8 cellular contexts compared by ENCODE assay signal in the genomic region with DNA sequence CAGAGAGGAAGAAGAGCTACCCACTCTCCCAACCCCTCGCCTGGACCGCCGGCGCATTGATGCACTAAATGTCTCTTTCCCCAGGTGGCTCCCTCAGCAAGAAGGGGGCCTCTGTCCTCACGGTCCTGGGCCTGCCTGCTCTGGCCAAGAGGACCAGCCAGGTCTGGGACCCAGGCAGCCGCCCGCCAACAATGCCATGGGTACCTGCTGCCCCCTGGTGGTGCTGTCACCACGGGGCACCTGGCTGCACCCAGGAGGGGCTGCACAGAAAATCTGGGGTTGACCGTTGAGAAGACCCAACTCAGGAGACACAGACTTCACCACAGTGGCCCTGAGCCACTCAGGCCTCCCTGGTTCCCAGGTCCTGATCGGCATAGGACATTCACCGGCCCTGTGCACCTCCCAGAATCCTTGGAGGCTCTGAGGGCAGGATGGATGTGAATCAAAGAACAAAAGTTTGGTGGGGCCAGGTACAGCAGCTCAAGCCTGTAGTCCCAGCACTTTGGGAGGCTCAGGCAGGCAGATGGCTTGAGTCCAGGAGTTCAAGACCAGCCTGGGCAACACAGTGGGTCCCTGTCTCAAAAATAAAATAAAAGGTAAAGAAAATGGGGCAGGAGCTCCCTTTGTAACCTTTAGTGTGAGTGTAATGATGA. TPM values are rescaled to one million over a fixed set of nuclear protein-coding genes. Genes with fewer than 3 reads are reported as not detected.
DNase-seq lines count a peak whose midpoint lies in the region; ATAC-seq and TF ChIP-seq lines count a peak whose summit lies in the region.

No MANE protein-coding gene starts in this region.

- no peaks in the 10 kb centered on the region for H3K9me3 ChIP-seq in OCI-LY7 (ENCODE audit: low read length)
- H3K9me3 ChIP-seq in naive thymus-derived CD4-positive, alpha-beta T cell (ENCODE audit: control insufficient read depth in 2 of 3, low read length in 3 of 3) = no peaks in the 10 kb centered on the region

- H3K4me3 ChIP-seq in OCI-LY7 (ENCODE audit: low read depth, low read length, poor library complexity, severe bottlenecking) (no peak overlapping the region), epithelial cell of proximal tubule (ENCODE audit: low read depth, low read length) (no peak overlapping the region)
- no peak overlapping the region for H3K4me3 ChIP-seq in naive thymus-derived CD4-positive, alpha-beta T cell (ENCODE audit: low read length)

- peaks cover 0 to 22% (median 4%) of the 10 kb centered on the region in 5 donors for H3K27me3 Mint-ChIP-seq in naive thymus-derived CD4-positive, alpha-beta T cell

- POLR2A ChIA-PET in HEK293T (lab: Yijun Ruan, JAX) (interaction anchor here (1.1 to 1.3 kb wide), 2 partner anchors 11 to 212 kb away, joined by 3 read pairs; no protein-coding TSS in a partner anchor), OCI-LY7 (lab: Charles Lee) (interaction anchor here (0.6 to 1.1 kb wide), 5 partner anchors 15 to 175 kb away, joined by 3 to 5 read pairs (median 3); no protein-coding TSS in a partner anchor)
- POLR2A ChIA-PET in naive thymus-derived CD4-positive, alpha-beta T cell (lab: Charles Lee) = interaction anchor here (0.9 to 1.2 kb wide), 2 partner anchors 31 to 212 kb away, joined by 3 to 4 read pairs; partner anchors contain the start of gene BRD3OS

- no peak overlapping the region for H2AFZ ChIP-seq in OCI-LY7 (ENCODE audit: low read length)

- H3K36me3 Mint-ChIP-seq in naive thymus-derived CD4-positive, alpha-beta T cell = no peaks in the 10 kb centered on the region
- no peaks in the 10 kb centered on the region for H3K36me3 Mint-ChIP-seq in stimulated activated effector memory CD8-positive, alpha-beta T cell treated with anti-CD3 and anti-CD28 coated beads, Interleukin-12 subunit alpha, Interleukin-12 subunit beta, amount 100 ng/mL, for 72 hours

- H3K27me3 ChIP-seq in naive thymus-derived CD4-positive, alpha-beta T cell (ENCODE audit: control insufficient read depth in 2 of 2, insufficient read depth in 2 of 2, low read length in 2 of 2) = no peaks in the 10 kb centered on the region

- TF ChIP-seq CTCF in OCI-LY7 (conservative IDR thresholded peaks at IDR 0.05; ENCODE audit: low read length) = peak; percentile 95
- TF ChIP-seq CTCF in epithelial cell of proximal tubule (conservative IDR thresholded peaks at IDR 0.05; ENCODE audit: low read depth, low read length) = peak; percentile 96

- no peaks in the 10 kb centered on the region for H3K36me3 ChIP-seq in OCI-LY7 (ENCODE audit: insufficient read depth, low read length)
- H3K36me3 ChIP-seq in naive thymus-derived CD4-positive, alpha-beta T cell (ENCODE audit: control insufficient read depth in 2 of 3, insufficient read depth in 3 of 3, low read length in 3 of 3) = no peaks in the 10 kb centered on the region

- peak overlapping the region; percentile 25 to 77 (median 56) for H3K4me3 Mint-ChIP-seq in naive thymus-derived CD4-positive, alpha-beta T cell
- H3K4me3 Mint-ChIP-seq in stimulated activated effector memory CD8-positive, alpha-beta T cell treated with anti-CD3 and anti-CD28 coated beads, Interleukin-12 subunit alpha, Interleukin-12 subunit beta, amount 100 ng/mL, for 72 hours = peak overlapping the region; percentile 62

- peak; percentile 83 for DNase-seq in CD1c-positive myeloid dendritic cell (ENCODE audit: extremely low spot score)
- peak; percentile 86 for DNase-seq in HEK293T (ENCODE audit: extremely low spot score)
- peak; percentile 81 for DNase-seq in OCI-LY7 (ENCODE audit: low spot score)
- DNase-seq in activated CD8-positive, alpha-beta memory T cell treated with anti-CD3 and anti-CD28 coated beads, Interleukin-2, amount 50 U/mL, for 48 hours = peak; percentile 95
- DNase-seq in epithelial cell of proximal tubule (ENCODE audit: low read depth) = no peak
- DNase-seq in naive thymus-derived CD4-positive, alpha-beta T cell = peak; percentile 47 to 84 (median 67)
- peak; percentile 85 to 90 for DNase-seq in stimulated activated effector memory CD8-positive, alpha-beta T cell treated with anti-CD3 and anti-CD28 coated beads, Interleukin-12 subunit alpha, Interleukin-12 subunit beta, amount 100 ng/mL, for 72 hours (ENCODE audit: low spot score in 2 of 2)

- 0 out of 2 replicates have a peak, but pooled peaks cover 3% of the 10 kb centered on the region for H4K20me1 ChIP-seq in OCI-LY7 (ENCODE audit: insufficient read depth, low read length)

- no peak overlapping the region for H3K4me2 ChIP-seq in OCI-LY7 (ENCODE audit: low read length)

- CTCF ChIA-PET in HEK293T (lab: Yijun Ruan, JAX) (interaction anchor here (1.0 to 3.3 kb wide), 8 partner anchors 10 to 268 kb away, joined by 3 to 23 read pairs (median 6); partner anchors contain the start of gene BRD3OS), OCI-LY7 (lab: Charles Lee; ENCODE audit: unreplicated experiment) (interaction anchor here (0.8 to 1.5 kb wide), 3 partner anchors 31 to 213 kb away, joined by 4 to 8 read pairs (median 5); partner anchors contain the start of gene BRD3OS)
- CTCF ChIA-PET in naive thymus-derived CD4-positive, alpha-beta T cell (lab: Charles Lee) = interaction anchor here (1.0 to 3.4 kb wide), 9 partner anchors 8 to 252 kb away, joined by 3 to 70 read pairs (median 6); partner anchors contain the start of gene BRD3OS

- H3K79me2 ChIP-seq in OCI-LY7 (ENCODE audit: insufficient read depth, low read depth, low read length) = no peaks in the 10 kb centered on the region

- no peaks in the 10 kb centered on the region for H3K9me3 Mint-ChIP-seq in naive thymus-derived CD4-positive, alpha-beta T cell
- no peaks in the 10 kb centered on the region for H3K9me3 Mint-ChIP-seq in stimulated activated effector memory CD8-positive, alpha-beta T cell treated with anti-CD3 and anti-CD28 coated beads, Interleukin-12 subunit alpha, Interleukin-12 subunit beta, amount 100 ng/mL, for 72 hours

- H3K4me1 Mint-ChIP-seq in naive thymus-derived CD4-positive, alpha-beta T cell = peaks cover 0 to 8% (median 0%) of the 10 kb centered on the region in 7 donors
- no peaks in the 10 kb centered on the region for H3K4me1 Mint-ChIP-seq in stimulated activated effector memory CD8-positive, alpha-beta T cell treated with anti-CD3 and anti-CD28 coated beads, Interleukin-12 subunit alpha, Interleukin-12 subunit beta, amount 100 ng/mL, for 72 hours

- intact Hi-C loops in OCI-LY7 (cut with micrococcal nuclease; ENCODE audit: unreplicated experiment) = loop anchor here (1.0 to 5.0 kb wide), 5 partner anchors 97 to 252 kb away; no protein-coding TSS in a partner anchor
- intact Hi-C loops in naive thymus-derived CD4-positive, alpha-beta T cell (cut with micrococcal nuclease) = loop anchor here (1.0 to 10.0 kb wide), 6 partner anchors 105 to 540 kb away; partner anchors contain the start of genes CACFD1 (in 1 of the 2) and RNU6ATAC (in 1 of the 2)

- ATAC-seq in naive thymus-derived CD4-positive, alpha-beta T cell = peak; percentile 63
- peak; percentile 60 for ATAC-seq in stimulated activated effector memory CD8-positive, alpha-beta T cell treated with anti-CD3 and anti-CD28 coated beads, Interleukin-12 subunit alpha, Interleukin-12 subunit beta, amount 100 ng/mL, for 72 hours
- no peak for ATAC-seq in GM18517 (IDR thresholded peaks at IDR 0.05; ENCODE audit: unreplicated experiment)

- peaks cover 25% of the 10 kb centered on the region for H3K4me1 ChIP-seq in OCI-LY7 (ENCODE audit: insufficient read depth, low read length, poor library complexity, severe bottlenecking)
- H3K4me1 ChIP-seq in naive thymus-derived CD4-positive, alpha-beta T cell (ENCODE audit: control insufficient read depth in 2 of 2, insufficient read depth in 2 of 2, low read length in 2 of 2) = peaks cover 9 to 12% of the 10 kb centered on the region in 2 donors

- no peaks in the 10 kb centered on the region for H3K9me2 ChIP-seq in OCI-LY7 (ENCODE audit: insufficient read depth, low read length)

- H3K27ac Mint-ChIP-seq in naive thymus-derived CD4-positive, alpha-beta T cell = no peak overlapping the region
- H3K27ac Mint-ChIP-seq in stimulated activated effector memory CD8-positive, alpha-beta T cell treated with anti-CD3 and anti-CD28 coated beads, Interleukin-12 subunit alpha, Interleukin-12 subunit beta, amount 100 ng/mL, for 72 hours = no peak overlapping the region

- no TSS peak for BruUV-seq in OCI-LY7 (replicated peaks; lab: Mats Ljungman, UMichigan)

- H3K27ac ChIP-seq in OCI-LY7 (ENCODE audit: low read depth, low read length, poor library complexity, severe bottlenecking) = no peak overlapping the region
- no peak overlapping the region for H3K27ac ChIP-seq in naive thymus-derived CD4-positive, alpha-beta T cell (ENCODE audit: low read depth, low read length)

TF ChIP-seq in HEK293T, 16 proteins besides CTCF, POLR2A, EP300 and RAD21 (continues in another document):
- no peak for TF ChIP-seq BHLHE40 (IDR thresholded peaks at IDR 0.05; ENCODE audit: borderline replicate concordance)
- TF ChIP-seq NFRKB (IDR thresholded peaks at IDR 0.05) = no peak
- no peak for TF ChIP-seq TARDBP (IDR thresholded peaks at IDR 0.05)
- TF ChIP-seq SP1 (IDR thresholded peaks at IDR 0.05) = no peak
- no peak for TF ChIP-seq PKNOX1 (IDR thresholded peaks at IDR 0.05)
- TF ChIP-seq SUZ12 (IDR thresholded peaks at IDR 0.05) = no peak
- no peak for TF ChIP-seq LEF1 (IDR thresholded peaks at IDR 0.05; ENCODE audit: borderline replicate concordance)
- TF ChIP-seq L3MBTL2 (conservative IDR thresholded peaks at IDR 0.05) = no peak
- no peak for TF ChIP-seq CTBP1 (IDR thresholded peaks at IDR 0.05; ENCODE audit: borderline replicate concordance)
- TF ChIP-seq HDGF (IDR thresholded peaks at IDR 0.05; ENCODE audit: borderline replicate concordance) = no peak

RNA-seq across cellular contexts. Expression of gene VAV2, which starts 2.4 kb away (rescaled TPM):
- 10.6 and 11.0 TPM in 2 replicates for total RNA-seq in OCI-LY7 (2014; rRNA removed; shearing (Covaris generic))
- total RNA-seq in OCI-LY7 (2022) = 23.2 and 27.8 TPM in 2 replicates
- 18.5 and 18.7 TPM in 2 replicates for total RNA-seq in epithelial cell of proximal tubule
- total RNA-seq in naive thymus-derived CD4-positive, alpha-beta T cell = 10 to 100 TPM in 1 of 5 experiments, 1 to 10 TPM in 4; 1.9 to 14.4 (median 3.2) TPM
- polyA plus RNA-seq in naive thymus-derived CD4-positive, alpha-beta T cell = under 1 TPM; 0.18 to 0.31 TPM

RNA-seq across cellular contexts. Expression of gene BRD3OS, which starts 30.8 kb away (rescaled TPM):
- total RNA-seq in OCI-LY7 (2014; rRNA removed; shearing (Covaris generic)) = 12.4 and 21.6 TPM in 2 replicates
- total RNA-seq in OCI-LY7 (2022) (13.7 and 16.4 TPM in 2 replicates), epithelial cell of proximal tubule (14.1 and 22.7 TPM in 2 replicates)
- 10 to 100 TPM in 3 of 5 experiments, 1 to 10 TPM in 2; 8.3 to 19.3 (median 12.7) TPM for total RNA-seq in naive thymus-derived CD4-positive, alpha-beta T cell
- polyA plus RNA-seq in naive thymus-derived CD4-positive, alpha-beta T cell = 10 to 100 TPM; 22.1 to 28.1 TPM
